ENCODE assay signal across 10 cellular contexts in genomic region chr19:8575467-8575997, GRCh38. TPM values are rescaled to one million over a fixed set of nuclear protein-coding genes. Genes with fewer than 3 reads are reported as not detected.
A peak's percentile ranks its signal among the peaks of the same experiment; 100 is the strongest.
DNase-seq lines count a peak whose midpoint lies in the region; ATAC-seq, FAIRE-seq and TF ChIP-seq lines count a peak whose summit lies in the region.
"Had no signal": no experiment of that assay in that cellular context is flagged by ENCODE, and none has a peak within 500 bp of the region (broad histone marks: within the 10 kb centered on the region; RNA-seq: fewer than 3 reads in every experiment).

No MANE protein-coding gene starts in this region.

- H2AFZ ChIP-seq in K562 (ENCODE audit: low read depth, low read length) (peak overlapping the region; percentile 61), parathyroid adenoma (no peak overlapping the region)

- CTCF ChIA-PET in K562 (lab: Yijun Ruan, JAX; ENCODE audit: low intra/inter-chr PET ratio) = no interaction called here
- CTCF ChIA-PET in Caco-2 (lab: Charles Lee) = interaction anchor here (0.6 to 1.0 kb wide), 2 partner anchors 13 to 20 kb away, joined by 3 to 6 read pairs; no protein-coding TSS in a partner anchor

- peaks cover 6% of the 10 kb centered on the region for H3K4me1 Mint-ChIP-seq in Caco-2 (ENCODE audit: low read depth, unreplicated experiment)

- H3K36me3 Mint-ChIP-seq in Caco-2 (ENCODE audit: insufficient read depth, unreplicated experiment) = no peaks in the 10 kb centered on the region

- no peak overlapping the region for H3K27ac Mint-ChIP-seq in Caco-2 (ENCODE audit: unreplicated experiment)

- no peaks in the 10 kb centered on the region for H4K20me1 ChIP-seq in K562 (replicated peaks; ENCODE audit: control insufficient read depth, insufficient read depth, low read length)

- peak in 3 of 5 donors; percentile 32 to 73 (median 42) for DNase-seq in T-helper 1 cell
- DNase-seq in K562 (ENCODE audit: extremely low read depth in 1 of 4, low spot score in 3 of 4) = peak in 2 of 4 experiments; percentile 50 to 61
- no peak for DNase-seq in posterior cingulate gyrus
- DNase-seq in germinal center (ENCODE audit: low spot score) = no peak
- DNase-seq in Caco-2 = no peak

- no peak for TF ChIP-seq EP300 in K562 (IDR thresholded peaks at IDR 0.05; ENCODE audit: low read length)

- TF ChIP-seq RAD21 in K562 (CRISPR knock-in tag; conservative IDR thresholded peaks at IDR 0.05 in 1 of 2, IDR thresholded peaks at IDR 0.05 in 1 of 2) = no peak

- BruUV-seq in K562 (replicated peaks; lab: Mats Ljungman, UMichigan) (no TSS peak), Caco-2 (replicated peaks; lab: Mats Ljungman, UMichigan) (no TSS peak)

- in situ Hi-C loops in K562 (cut with MboI) = no loop called here

- no peak for TF ChIP-seq CTCF in K562 (IDR thresholded peaks at IDR 0.05 in 2 of 3, conservative IDR thresholded peaks at IDR 0.05 in 1 of 3; ENCODE audit: insufficient read depth in 2 of 3, low read depth in 1 of 3, low read length in 3 of 3)
- TF ChIP-seq CTCF in parathyroid adenoma (IDR thresholded peaks at IDR 0.05) = no peak
- no peak for TF ChIP-seq CTCF in Caco-2 (IDR thresholded peaks at IDR 0.05; ENCODE audit: insufficient read depth in 1 of 2, low read depth in 1 of 2, low read length in 1 of 2, severe bottlenecking in 1 of 2, unreplicated experiment in 1 of 2)

- H3K4me2 ChIP-seq in K562 (ENCODE audit: insufficient read depth, low read length) = peak overlapping the region; percentile 20
- no peak overlapping the region for H3K4me2 ChIP-seq in parathyroid adenoma (ENCODE audit: low read length)

- H3K27ac ChIP-seq in K562 (ENCODE audit: extremely low read depth, low read depth, low read length) = no peak overlapping the region
- no peak overlapping the region for H3K27ac ChIP-seq in parathyroid adenoma
- H3K27ac ChIP-seq: VCaP had no signal

- TF ChIP-seq POLR2A in K562 (conservative IDR thresholded peaks at IDR 0.05) = no peak

- 2% methylated on average over 10 of the region's 10 CpGs for WGBS in K562 (ENCODE audit: insufficient coverage, low coverage, missing lambda C conversion rate)

- H3K27me3 Mint-ChIP-seq in Caco-2 (ENCODE audit: insufficient read depth, unreplicated experiment) = peaks cover 9% of the 10 kb centered on the region

- H3K9ac ChIP-seq in ES-I3 (ENCODE audit: low read depth, low read length) = peak overlapping the region; percentile 33; the same call in 1 of the 2 replicates
- peak overlapping the region in 1 of 2 experiments; percentile 50; a peak in 1 of 4 replicates for H3K9ac ChIP-seq in K562 (ENCODE audit: insufficient read depth in 1 of 2, low read depth in 2 of 2, low read length in 2 of 2)
- no peak overlapping the region for H3K9ac ChIP-seq in parathyroid adenoma

- peak; percentile 74 for FAIRE-seq in K562 (lab: Jason Lieb, UNC)

- peaks cover 10% of the 10 kb centered on the region for H3K9me3 Mint-ChIP-seq in Caco-2 (ENCODE audit: unreplicated experiment)

- H3K36me3 ChIP-seq in ES-I3 (ENCODE audit: insufficient read depth, low read length) = no peaks in the 10 kb centered on the region
- no peaks in the 10 kb centered on the region for H3K36me3 ChIP-seq in K562 (ENCODE audit: control insufficient read depth, insufficient read depth, low read length)
- no peaks in the 10 kb centered on the region for H3K36me3 ChIP-seq in parathyroid adenoma (ENCODE audit: control insufficient read depth, insufficient read depth, low read length)
- no peaks in the 10 kb centered on the region for H3K36me3 ChIP-seq in Caco-2 (ENCODE audit: control insufficient read depth, insufficient read depth, low read length)

- peaks cover 0 to 17% of the 10 kb centered on the region in 2 experiments; a peak in 2 of 5 replicates for H3K27me3 ChIP-seq in K562 (ENCODE audit: control insufficient read depth in 2 of 2, insufficient read depth in 2 of 2, low read length in 2 of 2)
- H3K27me3 ChIP-seq in parathyroid adenoma (ENCODE audit: control insufficient read depth, insufficient read depth, low read length) = no peaks in the 10 kb centered on the region
- no peaks in the 10 kb centered on the region for H3K27me3 ChIP-seq in Caco-2 (replicated peaks; ENCODE audit: control insufficient read depth, insufficient read depth, low read length)

- no peak overlapping the region for H3K4me3 Mint-ChIP-seq in Caco-2 (ENCODE audit: unreplicated experiment)

- peaks cover 16% of the 10 kb centered on the region for H3K4me1 ChIP-seq in ES-I3 (ENCODE audit: insufficient read depth, low read length)
- peaks cover 21 to 40% of the 10 kb centered on the region in 2 experiments for H3K4me1 ChIP-seq in K562 (replicated peaks in 1 of 2; ENCODE audit: control insufficient read depth in 2 of 2, insufficient read depth in 2 of 2, low read length in 2 of 2)
- H3K4me1 ChIP-seq in parathyroid adenoma = no peaks in the 10 kb centered on the region
- no peaks in the 10 kb centered on the region for H3K4me1 ChIP-seq in Caco-2

- no peaks in the 10 kb centered on the region for H3K9me3 ChIP-seq in ES-I3 (ENCODE audit: control insufficient read depth, insufficient read depth, low read length)
- no peaks in the 10 kb centered on the region for H3K9me3 ChIP-seq in K562 (replicated peaks; ENCODE audit: control insufficient read depth, insufficient read depth, low read depth, low read length)
- no peaks in the 10 kb centered on the region for H3K9me3 ChIP-seq in parathyroid adenoma (ENCODE audit: control insufficient read depth, low read length)
- no peaks in the 10 kb centered on the region for H3K9me3 ChIP-seq in Caco-2

- peak; percentile 63 for ATAC-seq in K562
- no peak for ATAC-seq in HG03280 (IDR thresholded peaks at IDR 0.05; ENCODE audit: unreplicated experiment)

- POLR2A ChIA-PET in K562 (lab: Yijun Ruan, JAX) (interaction anchor here (0.9 to 1.5 kb wide), 3 partner anchors 9 to 62 kb away, joined by 3 to 5 read pairs (median 3); partner anchors contain the start of gene ZNF414), Caco-2 (lab: Charles Lee) (no interaction called here)

- intact Hi-C loops in K562 (cut with micrococcal nuclease) (loop anchor here (5.0 to 10.0 kb wide), 2 partner anchors 161 to 223 kb away; partner anchors contain the start of gene MARCHF2), posterior cingulate gyrus (cut with DNase I) (no loop called here), Caco-2 (cut with micrococcal nuclease; ENCODE audit: unreplicated experiment) (no loop called here)

- no peaks in the 10 kb centered on the region for H3K9me1 ChIP-seq in K562 (ENCODE audit: control insufficient read depth, insufficient read depth, low read length)

- H3K79me2 ChIP-seq in K562 (ENCODE audit: control insufficient read depth, insufficient read depth, low read length) (no peaks in the 10 kb centered on the region), parathyroid adenoma (no peaks in the 10 kb centered on the region)

- H3K4me3 ChIP-seq in K562 (no peak overlapping the region), parathyroid adenoma (ENCODE audit: low read depth, low read length) (peak overlapping the region; percentile 25), Caco-2 (ENCODE audit: low read depth, low read length) (no peak overlapping the region)

RNA-seq across cellular contexts. Expression of gene MYO1F, which starts 1.7 kb away (rescaled TPM):
- total RNA-seq in K562 (2011; cell fraction: chromatin; rRNA removed; ENCODE audit: low replicate concordance) = 5.4 and 19.9 TPM in 2 replicates
- total RNA-seq in K562 (2011; cell fraction: nucleolus; rRNA removed) = 7.4 and 10.8 TPM in 2 replicates
- 7.2 and 14.7 TPM in 2 replicates for total RNA-seq in K562 (2011; cell fraction: nucleoplasm; rRNA removed)
- total RNA-seq in K562 (2014; rRNA removed) (2.0 and 5.7 TPM in 2 replicates), K562 (2014; rRNA removed; fragmentation: Illumina TruSeq; extraction: Trizol) (2.6 and 2.8 TPM in 2 replicates), K562 (2015; rRNA removed; fragmentation: Illumina TruSeq; extraction: Trizol) (8.1 and 9.4 TPM in 2 replicates), K562 (2021) (4.5 and 6.0 TPM in 2 replicates), Caco-2 (2022) (0.23 and 0.25 TPM in 2 replicates)
- polyA plus RNA-seq in K562 (2011; rRNA removed) (3.5 and 8.1 TPM in 2 replicates), K562 (2014; fragmentation: Illumina TruSeq; extraction: Trizol) (5.3 and 5.6 TPM in 2 replicates), K562 (2014; fragmentation: Nextera tagmentation; extraction: Ambion mirVana) (under 1 TPM; 0.78 to 0.82 TPM), K562 (2014; rRNA removed) (3.0 and 4.3 TPM in 2 replicates)
- 4.3 and 17.3 TPM in 2 replicates for polyA plus RNA-seq in K562 (2011; cell fraction: cytosol; rRNA removed)
- polyA plus RNA-seq in K562 (2011; cell fraction: nucleus; rRNA removed) = 5.6 and 11.4 TPM in 2 replicates
- polyA plus RNA-seq in K562 (2012) = 10.8 and 26.9 TPM in 2 replicates
- polyA minus RNA-seq in K562 (2011; rRNA and poly(A)+ RNA removed) = 3.7 and 10.6 TPM in 2 replicates
- 5.9 and 10.6 TPM in 2 replicates for polyA minus RNA-seq in K562 (2011; cell fraction: cytosol; rRNA and poly(A)+ RNA removed)
- 6.1 and 9.4 TPM in 2 replicates for polyA minus RNA-seq in K562 (2011; cell fraction: nucleus; rRNA and poly(A)+ RNA removed)

RNA-seq across cellular contexts. Expression of gene ADAMTS10, which starts 35.0 kb away (rescaled TPM):
- 2.3 and 5.9 TPM in 2 replicates for total RNA-seq in K562 (2011; cell fraction: chromatin; rRNA removed; ENCODE audit: low replicate concordance)
- 2.6 and 5.5 TPM in 2 replicates for total RNA-seq in K562 (2011; cell fraction: nucleolus; rRNA removed)
- total RNA-seq in K562 (2011; cell fraction: nucleoplasm; rRNA removed) = 2.8 and 3.6 TPM in 2 replicates
- total RNA-seq in K562 (2014; rRNA removed) = 0.33 and 0.41 TPM in 2 replicates
- total RNA-seq in K562 (2014; rRNA removed; fragmentation: Illumina TruSeq; extraction: Trizol) = not detected in 2 replicates
- 0.30 and 0.33 TPM in 2 replicates for total RNA-seq in K562 (2015; rRNA removed; fragmentation: Illumina TruSeq; extraction: Trizol)
- total RNA-seq in K562 (2021) = 0.29 and 1.2 TPM in 2 replicates
- polyA plus RNA-seq in K562 (2011; rRNA removed) = 0.28 and 0.57 TPM in 2 replicates
- 0.72 and 1.2 TPM in 2 replicates for polyA plus RNA-seq in K562 (2011; cell fraction: cytosol; rRNA removed)
- 3.7 and 14.1 TPM in 2 replicates for polyA plus RNA-seq in K562 (2011; cell fraction: nucleus; rRNA removed)
- polyA plus RNA-seq in K562 (2012) = 0.76 and 1.1 TPM in 2 replicates
- polyA plus RNA-seq in K562 (2014; fragmentation: Illumina TruSeq; extraction: Trizol) = 0.30 TPM in 1 of 2 replicates, not detected in the other
- not detected for polyA plus RNA-seq in K562 (2014; fragmentation: Nextera tagmentation; extraction: Ambion mirVana)
- polyA plus RNA-seq in K562 (2014; rRNA removed) = 0.84 and 1.8 TPM in 2 replicates
- polyA minus RNA-seq in K562 (2011; rRNA and poly(A)+ RNA removed) = 0.30 and 0.53 TPM in 2 replicates
- 1.4 TPM in 1 of 2 replicates, not detected in the other for polyA minus RNA-seq in K562 (2011; cell fraction: cytosol; rRNA and poly(A)+ RNA removed)
- polyA minus RNA-seq in K562 (2011; cell fraction: nucleus; rRNA and poly(A)+ RNA removed) = 1.8 and 6.3 TPM in 2 replicates
- 0.44 and 0.77 TPM in 2 replicates for total RNA-seq in Caco-2 (2022)

RNA-seq across cellular contexts. Expression of gene NFILZ, which starts 54.9 kb away (rescaled TPM):
- not detected in 2 replicates for total RNA-seq in K562 (2011; cell fraction: chromatin; rRNA removed; ENCODE audit: low replicate concordance)
- total RNA-seq in K562 (2011; cell fraction: nucleolus; rRNA removed) = not detected in 2 replicates
- total RNA-seq in K562 (2011; cell fraction: nucleoplasm; rRNA removed) = not detected in 2 replicates
- total RNA-seq in K562 (2014; rRNA removed) (not detected in 2 replicates), K562 (2014; rRNA removed; fragmentation: Illumina TruSeq; extraction: Trizol) (not detected in 2 replicates), K562 (2015; rRNA removed; fragmentation: Illumina TruSeq; extraction: Trizol) (not detected in 2 replicates), K562 (2021) (not detected in 2 replicates), Caco-2 (2022) (not detected in 2 replicates)
- polyA plus RNA-seq in K562 (2011; rRNA removed) (not detected in 2 replicates), K562 (2014; fragmentation: Illumina TruSeq; extraction: Trizol) (not detected in 2 replicates), K562 (2014; fragmentation: Nextera tagmentation; extraction: Ambion mirVana) (not detected), K562 (2014; rRNA removed) (not detected in 2 replicates)
- polyA plus RNA-seq in K562 (2011; cell fraction: cytosol; rRNA removed) = not detected in 2 replicates
- not detected in 2 replicates for polyA plus RNA-seq in K562 (2011; cell fraction: nucleus; rRNA removed)
- not detected in 2 replicates for polyA plus RNA-seq in K562 (2012)
- polyA minus RNA-seq in K562 (2011; rRNA and poly(A)+ RNA removed) = not detected in 2 replicates
- polyA minus RNA-seq in K562 (2011; cell fraction: cytosol; rRNA and poly(A)+ RNA removed) = not detected in 2 replicates
- not detected in 2 replicates for polyA minus RNA-seq in K562 (2011; cell fraction: nucleus; rRNA and poly(A)+ RNA removed)
- total RNA-seq: liver had no signal
- polyA plus RNA-seq: liver had no signal

Comparison
In these comparisons a context has a peak if more than half of its experiments do, and no peak if none do; other contexts are left out.
1. DNase-seq: peak in T-helper 1 cell (3 of 5); none in posterior cingulate gyrus (0 of 10), germinal center (single experiment) and Caco-2 (0 of 2).